ENCODE assay signal across 18 cellular contexts in the genomic region with DNA sequence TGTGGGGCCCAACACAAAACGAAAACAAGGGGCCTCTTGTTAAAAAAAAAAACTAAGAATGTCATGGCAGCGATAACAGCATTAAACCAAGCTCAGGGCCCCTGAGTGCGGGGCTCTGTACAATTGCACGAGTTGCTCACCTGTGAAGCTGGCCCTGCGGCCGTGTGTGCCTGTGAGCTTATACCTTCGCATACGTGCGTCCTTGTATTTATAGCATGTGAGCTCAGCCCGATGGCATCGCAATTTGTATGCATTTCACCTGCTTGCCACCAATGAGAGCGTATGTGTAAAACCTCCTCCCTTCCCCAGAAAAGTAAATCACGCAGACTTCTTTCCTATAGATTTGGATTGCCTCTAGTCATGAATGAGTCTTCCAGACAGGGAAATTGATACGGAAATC. TPM values are rescaled to one million over a fixed set of nuclear protein-coding genes. Genes with fewer than 3 reads are reported as not detected.
DNase-seq lines count a peak whose midpoint lies in the region; ATAC-seq and TF ChIP-seq lines count a peak whose summit lies in the region.
"Had no signal": no experiment of that assay in that cellular context is flagged by ENCODE, and none has a peak within 500 bp of the region (broad histone marks: within the 10 kb centered on the region; RNA-seq: fewer than 3 reads in every experiment).

No MANE protein-coding gene starts in this region.

- TF ChIP-seq CTCF in chondrocyte (IDR thresholded peaks at IDR 0.05) = no peak
- TF ChIP-seq CTCF in nephron (IDR thresholded peaks at IDR 0.05; ENCODE audit: unreplicated experiment in 3 of 3) = no peak

- ATAC-seq in activated naive CD8-positive, alpha-beta T cell treated with anti-CD3 and anti-CD28 coated beads, Interleukin-2, amount 50 U/mL, for 24 hours = no peak
- ATAC-seq in stimulated activated memory B cell treated with anti-CD40 and anti-IgM and Interleukin-4, amounts not matched to agents 10 μg/mL and 1 μg/mL and 100 μg/mL, for 72 hours = no peak
- no peak for ATAC-seq in HG03442 (IDR thresholded peaks at IDR 0.05; ENCODE audit: unreplicated experiment)
- ATAC-seq: A549 had no signal

- H3K27ac Mint-ChIP-seq in activated naive CD8-positive, alpha-beta T cell = no peak overlapping the region
- no peak overlapping the region for H3K27ac Mint-ChIP-seq in activated naive CD8-positive, alpha-beta T cell treated with anti-CD3 and anti-CD28 coated beads, Interleukin-2, amount 50 U/mL, for 24 hours
- H3K27ac Mint-ChIP-seq in chondrocyte (ENCODE audit: unreplicated experiment) (no peak overlapping the region), nephron (peak overlapping the region; percentile 45 to 86 (median 48))
- peak overlapping the region; percentile 54 for H3K27ac Mint-ChIP-seq in stimulated activated memory B cell treated with anti-CD40 and anti-IgM and Interleukin-4, amounts not matched to agents 10 μg/mL and 1 μg/mL and 100 μg/mL, for 72 hours

- no peaks in the 10 kb centered on the region for H3K9me3 Mint-ChIP-seq in activated naive CD8-positive, alpha-beta T cell (ENCODE audit: low read depth)
- no peaks in the 10 kb centered on the region for H3K9me3 Mint-ChIP-seq in activated naive CD8-positive, alpha-beta T cell treated with anti-CD3 and anti-CD28 coated beads, Interleukin-2, amount 50 U/mL, for 24 hours
- no peaks in the 10 kb centered on the region for H3K9me3 Mint-ChIP-seq in chondrocyte (ENCODE audit: low read depth)
- no peaks in the 10 kb centered on the region for H3K9me3 Mint-ChIP-seq in nephron
- H3K9me3 Mint-ChIP-seq in stimulated activated memory B cell treated with anti-CD40 and anti-IgM and Interleukin-4, amounts not matched to agents 10 μg/mL and 1 μg/mL and 100 μg/mL, for 72 hours = no peaks in the 10 kb centered on the region

- H3K36me3 Mint-ChIP-seq in activated naive CD8-positive, alpha-beta T cell = peaks cover 7% of the 10 kb centered on the region
- H3K36me3 Mint-ChIP-seq in activated naive CD8-positive, alpha-beta T cell treated with anti-CD3 and anti-CD28 coated beads, Interleukin-2, amount 50 U/mL, for 24 hours (ENCODE audit: low read depth) = peaks cover 69% of the 10 kb centered on the region
- H3K36me3 Mint-ChIP-seq in chondrocyte (ENCODE audit: low read depth) (peaks cover 20% of the 10 kb centered on the region), nephron (ENCODE audit: low read depth) (peaks cover 44% of the 10 kb centered on the region)
- H3K36me3 Mint-ChIP-seq in stimulated activated memory B cell treated with anti-CD40 and anti-IgM and Interleukin-4, amounts not matched to agents 10 μg/mL and 1 μg/mL and 100 μg/mL, for 72 hours = peaks cover 57% of the 10 kb centered on the region

- H3K27me3 Mint-ChIP-seq in activated naive CD8-positive, alpha-beta T cell = no peaks in the 10 kb centered on the region
- no peaks in the 10 kb centered on the region for H3K27me3 Mint-ChIP-seq in activated naive CD8-positive, alpha-beta T cell treated with anti-CD3 and anti-CD28 coated beads, Interleukin-2, amount 50 U/mL, for 24 hours
- H3K27me3 Mint-ChIP-seq in chondrocyte (ENCODE audit: low read depth) (no peaks in the 10 kb centered on the region), nephron (ENCODE audit: low read depth) (no peaks in the 10 kb centered on the region)
- H3K27me3 Mint-ChIP-seq in stimulated activated memory B cell treated with anti-CD40 and anti-IgM and Interleukin-4, amounts not matched to agents 10 μg/mL and 1 μg/mL and 100 μg/mL, for 72 hours = no peaks in the 10 kb centered on the region

- DNase-seq in activated naive CD8-positive, alpha-beta T cell treated with anti-CD3 and anti-CD28 coated beads, Interleukin-2, amount 50 U/mL, for 24 hours = no peak
- DNase-seq in chondrocyte (ENCODE audit: low spot score) (peak; percentile 54), HK-2 (ENCODE audit: unreplicated experiment) (no peak)
- DNase-seq in activated naive CD4-positive, alpha-beta T cell (lab: John Stamatoyannopoulos, UW) = no peak
- DNase-seq: C1 segment of cervical spinal cord, GF-D8, H7, NCI-H1048, NCI-H1436 treated with DMSO at 0.1 percent for 48 hours, NCI-H2029 treated with DMSO at 0.1 percent for 48 hours, NCI-H510A treated with DMSO at 0.1 percent for 48 hours had no signal

- H3K4me3 Mint-ChIP-seq in activated naive CD8-positive, alpha-beta T cell = peak overlapping the region; percentile 20
- no peak overlapping the region for H3K4me3 Mint-ChIP-seq in activated naive CD8-positive, alpha-beta T cell treated with anti-CD3 and anti-CD28 coated beads, Interleukin-2, amount 50 U/mL, for 24 hours
- H3K4me3 Mint-ChIP-seq in chondrocyte (ENCODE audit: unreplicated experiment) = no peak overlapping the region
- H3K4me3 Mint-ChIP-seq in nephron = no peak overlapping the region
- H3K4me3 Mint-ChIP-seq in stimulated activated memory B cell treated with anti-CD40 and anti-IgM and Interleukin-4, amounts not matched to agents 10 μg/mL and 1 μg/mL and 100 μg/mL, for 72 hours = no peak overlapping the region

- H3K4me1 Mint-ChIP-seq in activated naive CD8-positive, alpha-beta T cell (ENCODE audit: low read depth) = peaks cover 58% of the 10 kb centered on the region
- H3K4me1 Mint-ChIP-seq in activated naive CD8-positive, alpha-beta T cell treated with anti-CD3 and anti-CD28 coated beads, Interleukin-2, amount 50 U/mL, for 24 hours = peaks cover 40% of the 10 kb centered on the region
- peaks cover 72% of the 10 kb centered on the region for H3K4me1 Mint-ChIP-seq in chondrocyte (ENCODE audit: low read depth)
- peaks cover 68% of the 10 kb centered on the region for H3K4me1 Mint-ChIP-seq in nephron
- H3K4me1 Mint-ChIP-seq in stimulated activated memory B cell treated with anti-CD40 and anti-IgM and Interleukin-4, amounts not matched to agents 10 μg/mL and 1 μg/mL and 100 μg/mL, for 72 hours = peaks cover 64% of the 10 kb centered on the region

RNA-seq across cellular contexts. Expression of gene HNRNPM, which starts 17.1 kb away (rescaled TPM):
- total RNA-seq in chondrocyte = 111 to 185 TPM (median 116 TPM) in 3 replicates

RNA-seq across cellular contexts. Expression of gene PRAM1, which starts 40.5 kb away (rescaled TPM):
- total RNA-seq in chondrocyte = 0.20 to 0.46 TPM in 2 of 3 replicates, not detected in the other
- total RNA-seq: Daoy, MCF 10A had no signal

RNA-seq across cellular contexts. Expression of gene MARCHF2, which starts 48.8 kb away (rescaled TPM):
- total RNA-seq in chondrocyte = 35.0 to 42.5 TPM (median 37.5 TPM) in 3 replicates

RNA-seq across cellular contexts. Expression of gene ZNF414, which starts 52.1 kb away (rescaled TPM):
- total RNA-seq in chondrocyte = 22.0 to 26.8 TPM (median 25.3 TPM) in 3 replicates

Comparison
In these comparisons a context has a peak if more than half of its experiments do, and no peak if none do; other contexts are left out.
1. H3K27ac Mint-ChIP-seq: peak in nephron (3 of 3) and stimulated activated memory B cell treated with anti-CD40 and anti-IgM and Interleukin-4, amounts not matched to agents 10 μg/mL and 1 μg/mL and 100 μg/mL, for 72 hours (single experiment); none in activated naive CD8-positive, alpha-beta T cell (single experiment), activated naive CD8-positive, alpha-beta T cell treated with anti-CD3 and anti-CD28 coated beads, Interleukin-2, amount 50 U/mL, for 24 hours (single experiment) and chondrocyte (single experiment).